In genomic region chr10:62613429-62613828, GRCh38 we compare ENCODE assay signal across 17 cellular contexts.
DNase-seq lines count a peak whose midpoint lies in the region; ATAC-seq, FAIRE-seq and TF ChIP-seq lines count a peak whose summit lies in the region.
"Had no signal": no experiment of that assay in that cellular context is flagged by ENCODE, and none has a peak within 500 bp of the region (broad histone marks: within the 10 kb centered on the region; RNA-seq: fewer than 3 reads in every experiment).

No MANE protein-coding gene starts in this region.

- no peaks in the 10 kb centered on the region for H3K36me3 ChIP-seq in bronchial epithelial cell (ENCODE audit: control insufficient read depth, insufficient read depth, low read length)
- H3K36me3 ChIP-seq: left ventricle myocardium inferior had no signal

- FAIRE-seq in bronchial epithelial cell (lab: Jason Lieb, UNC): no peak

- ATAC-seq in Right ventricle myocardium superior (ENCODE audit: poor library complexity): no peak
- no peak for ATAC-seq in GM18511 (IDR thresholded peaks at IDR 0.05; ENCODE audit: unreplicated experiment)
- ATAC-seq: activated CD8-positive, alpha-beta T cell treated with anti-CD3 and anti-CD28 coated beads, Interleukin-2, amount 10 ng/mL, durations not matched to agents 7 days and 5 days; body of pancreas; Panc1; psoas muscle had no signal

- intact Hi-C loops in Right ventricle myocardium superior (cut with DNase I): loop anchor here (5.0 kb wide), 1 partner anchor 204 kb away; the partner anchor contains the start of gene EGR2

- H3K27me3 ChIP-seq in bronchial epithelial cell (ENCODE audit: control insufficient read depth, insufficient read depth, low read length): no peaks in the 10 kb centered on the region
- H3K27me3 ChIP-seq: body of pancreas had no signal

- TF ChIP-seq CTCF in bronchial epithelial cell (IDR thresholded peaks at IDR 0.05; ENCODE audit: insufficient read depth, low read length, severe bottlenecking): no peak

- H3K4me3 ChIP-seq in bronchial epithelial cell (ENCODE audit: low read depth, low read length): no peak overlapping the region
- H3K4me3 ChIP-seq: body of pancreas, left ventricle myocardium inferior, psoas muscle had no signal

- DNase-seq in EL (peak; percentile 24), M059J (ENCODE audit: low read depth) (peak; percentile 28), bronchial epithelial cell (ENCODE audit: low read depth) (peak; percentile 11), myocyte (ENCODE audit: low read depth) (peak; percentile 45), Right ventricle myocardium superior (no peak), midbrain (lab: John Stamatoyannopoulos, UW) (no peak)
- DNase-seq in stimulated activated CD4-positive, alpha-beta T cell treated with anti-CD3 and anti-CD28 coated beads, Interleukin-15, amount 100 ng/mL, for 24 hours: no peak
- DNase-seq: activated CD8-positive, alpha-beta T cell treated with anti-CD3 and anti-CD28 coated beads, Interleukin-2, amount 10 ng/mL, durations not matched to agents 7 days and 5 days; body of pancreas; left ventricle myocardium inferior; MM.1S; naive B cell; NCI-H748 treated with DMSO at 0.1 percent for 48 hours; psoas muscle; substantia nigra had no signal

Comparison
In these comparisons a context has a peak if more than half of its experiments do, and no peak if none do; other contexts are left out.
1. DNase-seq: peak in EL (single experiment), M059J (single experiment), bronchial epithelial cell (single experiment) and myocyte (single experiment); none in stimulated activated CD4-positive, alpha-beta T cell treated with anti-CD3 and anti-CD28 coated beads, Interleukin-15, amount 100 ng/mL, for 24 hours (single experiment), Right ventricle myocardium superior (single experiment) and midbrain (single experiment).